8 cellular contexts compared by ENCODE assay signal in genomic region chr11:45333506-45333971, GRCh38. TPM values are rescaled to one million over a fixed set of nuclear protein-coding genes. Genes with fewer than 3 reads are reported as not detected.
DNase-seq lines count a peak whose midpoint lies in the region; ATAC-seq and TF ChIP-seq lines count a peak whose summit lies in the region.

No MANE protein-coding gene starts in this region.

- DNase-seq in DMS79 treated with DMSO at 0.1 percent for 48 hours (lab: John Stamatoyannopoulos, UW) = peak; percentile 69
- DNase-seq in NCI-H2029 treated with DMSO at 0.1 percent for 48 hours (lab: John Stamatoyannopoulos, UW) = peak; percentile 85
- DNase-seq in dermis microvascular lymphatic vessel endothelial cell (ENCODE audit: low read depth in 2 of 2) = peak; percentile 50 to 60
- DNase-seq in mesenteric fat pad (ENCODE audit: low spot score) = no peak
- no peak for DNase-seq in omental fat pad (ENCODE audit: low spot score)

- H3K36me3 Mint-ChIP-seq in nephron (ENCODE audit: low read depth) = no peaks in the 10 kb centered on the region

- peaks cover 12% of the 10 kb centered on the region for H3K27me3 Mint-ChIP-seq in nephron (ENCODE audit: low read depth)

- peak overlapping the region in 2 of 3 experiments; percentile 46 to 58 for H3K4me3 Mint-ChIP-seq in nephron

- TF ChIP-seq CTCF in nephron (IDR thresholded peaks at IDR 0.05; ENCODE audit: unreplicated experiment in 3 of 3) (no peak), omental fat pad (IDR thresholded peaks at IDR 0.05) (no peak)

- ATAC-seq in GM19395 (IDR thresholded peaks at IDR 0.05; ENCODE audit: unreplicated experiment) (no peak), omental fat pad (ENCODE audit: low FRiP score) (no peak), GM19023 (IDR thresholded peaks at IDR 0.05; ENCODE audit: unreplicated experiment) (no peak)

- H3K27ac Mint-ChIP-seq in nephron = peak overlapping the region; percentile 86 to 95 (median 93)

- peaks cover 26% of the 10 kb centered on the region for H3K4me1 Mint-ChIP-seq in nephron

- peaks cover 4% of the 10 kb centered on the region for H3K9me3 Mint-ChIP-seq in nephron

RNA-seq across cellular contexts. Expression of gene SYT13, which starts 47.4 kb away (rescaled TPM):
- under 0.01 TPM in 2 replicates for total RNA-seq in dermis microvascular lymphatic vessel endothelial cell
- total RNA-seq in mesenteric fat pad = not detected
- total RNA-seq in omental fat pad = not detected

Comparison
In these comparisons a context has a peak if more than half of its experiments do, and no peak if none do; other contexts are left out.
1. DNase-seq: peak in DMS79 treated with DMSO at 0.1 percent for 48 hours (single experiment), NCI-H2029 treated with DMSO at 0.1 percent for 48 hours (single experiment) and dermis microvascular lymphatic vessel endothelial cell (2 of 2); none in mesenteric fat pad (single experiment) and omental fat pad (single experiment).